In the genomic region with DNA sequence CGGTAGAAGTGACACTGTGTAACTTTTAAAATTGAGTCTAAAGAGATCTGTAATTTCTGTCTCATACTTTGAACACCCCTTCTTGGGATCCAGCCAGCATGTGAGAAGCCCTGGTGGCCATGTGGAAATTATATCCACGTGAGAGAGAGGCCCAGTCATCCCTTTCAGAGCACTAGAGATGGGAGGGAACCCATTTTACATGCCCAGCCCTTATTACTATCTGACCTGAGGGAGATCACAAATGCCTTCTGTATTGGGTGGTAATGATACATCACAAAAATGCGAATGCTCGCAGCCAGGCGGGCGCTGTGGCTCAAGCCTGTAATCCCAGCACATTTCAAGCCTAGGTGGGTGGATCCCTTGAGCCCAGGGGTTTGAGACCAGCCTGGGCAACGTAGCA, we compare ENCODE assay signal across 12 cellular contexts. TPM values are rescaled to one million over a fixed set of nuclear protein-coding genes. Genes with fewer than 3 reads are reported as not detected.
DNase-seq lines count a peak whose midpoint lies in the region; ATAC-seq and TF ChIP-seq lines count a peak whose summit lies in the region.
"Had no signal": no experiment of that assay in that cellular context is flagged by ENCODE, and none has a peak within 500 bp of the region (broad histone marks: within the 10 kb centered on the region; RNA-seq: fewer than 3 reads in every experiment).

No MANE protein-coding gene starts in this region.

- H3K27ac ChIP-seq in adrenal gland (peak overlapping the region in 3 of 5 donors; percentile 70 to 91 (median 72)), suprapubic skin (peak overlapping the region; percentile 79)

- TF ChIP-seq POLR2A in adrenal gland (IDR thresholded peaks at IDR 0.05): no peak
- TF ChIP-seq POLR2A in suprapubic skin (IDR thresholded peaks at IDR 0.05): no peak

- H3K4me1 ChIP-seq in adrenal gland (replicated peaks in 1 of 2) (peaks cover 5 to 59% of the 10 kb centered on the region in 2 donors), suprapubic skin (peaks cover 64% of the 10 kb centered on the region)

- H3K27me3 ChIP-seq in adrenal gland (no peaks in the 10 kb centered on the region), suprapubic skin (no peaks in the 10 kb centered on the region)

- no peaks in the 10 kb centered on the region for H3K9me3 ChIP-seq in adrenal gland (replicated peaks in 1 of 3)
- no peaks in the 10 kb centered on the region for H3K9me3 ChIP-seq in suprapubic skin

- no peaks in the 10 kb centered on the region for H3K36me3 ChIP-seq in adrenal gland (replicated peaks in 1 of 2)
- no peaks in the 10 kb centered on the region for H3K36me3 ChIP-seq in suprapubic skin

- DNase-seq in HFF-Myc (ENCODE audit: extremely low read depth, low read depth) (peak; percentile 81), adrenal gland (no peak), glutamatergic neuron (no peak), suprapubic skin (ENCODE audit: low spot score in 2 of 2) (peak in 1 of 2 donors; percentile 72)
- DNase-seq: activated naive CD4-positive, alpha-beta T cell treated with anti-CD3 and anti-CD28 coated beads, Interleukin-2, amount 10 ng/mL, durations not matched to agents 7 days and 5 days; NCI-H1694 treated with DMSO at 0.1 percent for 48 hours; stimulated activated CD4-positive, alpha-beta T cell treated with anti-CD3 and anti-CD28 coated beads, Interleukin-4, amount 100 ng/mL, for 4 hours; T-helper 9 cell had no signal

- ATAC-seq in GM21381 (IDR thresholded peaks at IDR 0.05; ENCODE audit: unreplicated experiment) (no peak), GM21737 (IDR thresholded peaks at IDR 0.05; ENCODE audit: unreplicated experiment) (no peak), GM18502 (IDR thresholded peaks at IDR 0.05; ENCODE audit: poor library complexity, unreplicated experiment) (no peak), HG02610 (IDR thresholded peaks at IDR 0.05; ENCODE audit: unreplicated experiment) (no peak)

- peaks cover 61% of the 10 kb centered on the region for H3K4me1 Mint-ChIP-seq in glutamatergic neuron (ENCODE audit: low read depth, unreplicated experiment)
- H3K4me1 Mint-ChIP-seq: activated naive CD4-positive, alpha-beta T cell treated with anti-CD3 and anti-CD28 coated beads, Interleukin-2, amount 10 ng/mL, durations not matched to agents 7 days and 5 days had no signal

- intact Hi-C loops in adrenal gland (cut with DNase I): no loop called here

- H3K36me3 Mint-ChIP-seq in glutamatergic neuron (ENCODE audit: unreplicated experiment): no peaks in the 10 kb centered on the region
- H3K36me3 Mint-ChIP-seq: activated naive CD4-positive, alpha-beta T cell treated with anti-CD3 and anti-CD28 coated beads, Interleukin-2, amount 10 ng/mL, durations not matched to agents 7 days and 5 days had no signal

- peak overlapping the region; percentile 76 for H3K4me3 Mint-ChIP-seq in glutamatergic neuron (ENCODE audit: unreplicated experiment)
- H3K4me3 Mint-ChIP-seq: activated naive CD4-positive, alpha-beta T cell treated with anti-CD3 and anti-CD28 coated beads, Interleukin-2, amount 10 ng/mL, durations not matched to agents 7 days and 5 days had no signal

- H3K4me3 ChIP-seq in HFF-Myc (replicated peaks; ENCODE audit: low read depth, low read length): no peak overlapping the region
- no peak overlapping the region for H3K4me3 ChIP-seq in adrenal gland
- H3K4me3 ChIP-seq in suprapubic skin: no peak overlapping the region

- H3K27me3 Mint-ChIP-seq in glutamatergic neuron (ENCODE audit: unreplicated experiment): peaks cover 23% of the 10 kb centered on the region
- H3K27me3 Mint-ChIP-seq: activated naive CD4-positive, alpha-beta T cell treated with anti-CD3 and anti-CD28 coated beads, Interleukin-2, amount 10 ng/mL, durations not matched to agents 7 days and 5 days had no signal

- peaks cover 16% of the 10 kb centered on the region for H3K9me3 Mint-ChIP-seq in glutamatergic neuron (ENCODE audit: unreplicated experiment)
- H3K9me3 Mint-ChIP-seq: activated naive CD4-positive, alpha-beta T cell treated with anti-CD3 and anti-CD28 coated beads, Interleukin-2, amount 10 ng/mL, durations not matched to agents 7 days and 5 days had no signal

- no peak for TF ChIP-seq EP300 in suprapubic skin (IDR thresholded peaks at IDR 0.05)

- H3K27ac Mint-ChIP-seq in glutamatergic neuron (ENCODE audit: unreplicated experiment): peak overlapping the region; percentile 97
- H3K27ac Mint-ChIP-seq: activated naive CD4-positive, alpha-beta T cell treated with anti-CD3 and anti-CD28 coated beads, Interleukin-2, amount 10 ng/mL, durations not matched to agents 7 days and 5 days had no signal

- WGBS in adrenal gland, 4 donors: 84 to 96% (median 90%) methylated on average over 6 to 7 of the region's 7 CpGs
- 69% methylated on average over 7 of the region's 7 CpGs for WGBS in suprapubic skin

- TF ChIP-seq CTCF in HFF-Myc (IDR thresholded peaks at IDR 0.05; ENCODE audit: low read depth, low read length, missing control alignments) (no peak), adrenal gland (IDR thresholded peaks at IDR 0.05) (no peak), glutamatergic neuron (IDR thresholded peaks at IDR 0.05; ENCODE audit: partially characterized antibody, unreplicated experiment) (no peak), suprapubic skin (IDR thresholded peaks at IDR 0.05) (no peak)

RNA-seq across cellular contexts. Expression of gene TRAK1, which starts 27.3 kb away (rescaled TPM):
- total RNA-seq in adrenal gland (10 to 100 TPM; 24.6 to 38.1 (median 28.8) TPM), glutamatergic neuron (ENCODE audit: unreplicated experiment) (308 TPM), suprapubic skin (100 to 1,000 TPM in 1 of 4 donors, 10 to 100 TPM in 3; 78.3 to 214 (median 86.4) TPM)
- 10 to 100 TPM; 13.1 to 20.1 (median 18.7) TPM for polyA plus RNA-seq in adrenal gland
